In the genomic region with DNA sequence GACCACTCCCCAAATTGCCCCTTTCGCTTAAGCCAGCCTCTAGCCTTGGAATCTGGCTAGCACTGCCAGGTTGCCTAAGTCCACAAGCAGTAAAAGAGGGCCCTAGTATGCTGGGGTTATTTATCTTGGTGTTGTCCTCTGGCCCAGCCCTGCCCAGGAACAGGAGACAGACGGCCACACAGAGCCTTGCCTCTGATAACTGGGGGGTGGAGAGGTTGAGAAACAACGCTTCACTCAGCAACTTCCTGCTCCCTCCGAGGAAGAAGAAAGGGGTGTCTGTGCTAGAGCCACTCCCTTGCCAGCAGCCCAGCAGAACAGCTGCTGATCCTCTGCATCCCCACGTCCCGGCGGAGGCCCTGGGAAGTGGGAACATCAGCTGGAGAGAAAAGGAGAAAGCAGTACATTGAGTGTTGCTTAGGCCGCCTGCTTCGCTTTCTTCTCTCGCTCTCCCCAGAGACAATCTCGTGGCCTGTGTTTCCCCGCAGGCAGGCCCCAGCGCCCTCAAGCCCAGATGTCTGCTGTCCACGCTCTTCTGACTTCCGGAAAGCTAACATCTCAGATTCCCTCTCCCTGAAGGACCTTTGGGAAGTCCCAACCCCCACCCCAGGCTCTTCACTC, we compare ENCODE assay signal across 2 cellular contexts.
TF ChIP-seq lines count a peak whose summit lies in the region.

No MANE protein-coding gene starts in this region.

TF ChIP-seq in endothelial cell of umbilical vein, 7 proteins besides CTCF, POLR2A, EP300 and RAD21:
- TF ChIP-seq JUN (IDR thresholded peaks at IDR 0.05; ENCODE audit: borderline replicate concordance, insufficient read depth, insufficient read length, low read depth) (no peak), GATA2 (IDR thresholded peaks at IDR 0.05; ENCODE audit: insufficient read depth, insufficient read length, low read depth, low read length) (no peak), MYC (IDR thresholded peaks at IDR 0.05; ENCODE audit: low read depth, low read length) (no peak), EZH2 (IDR thresholded peaks at IDR 0.05; ENCODE audit: borderline replicate concordance, low read depth, low read length, severe bottlenecking) (no peak), POLR2AphosphoS5 (IDR thresholded peaks at IDR 0.05; ENCODE audit: insufficient read depth, low read depth, low read length) (no peak), FOS (IDR thresholded peaks at IDR 0.05; ENCODE audit: borderline replicate concordance, insufficient read depth, low read length) (no peak)
- TF ChIP-seq, protein P1, sequence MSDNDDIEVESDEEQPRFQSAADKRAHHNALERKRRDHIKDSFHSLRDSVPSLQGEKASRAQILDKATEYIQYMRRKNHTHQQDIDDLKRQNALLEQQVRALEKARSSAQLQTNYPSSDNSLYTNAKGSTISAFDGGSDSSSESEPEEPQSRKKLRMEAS (IDR thresholded peaks at IDR 0.05; ENCODE audit: insufficient read depth, insufficient read length): no peak

TF ChIP-seq in HEK293T, 16 proteins besides CTCF, POLR2A, EP300 and RAD21:
- TF ChIP-seq TARDBP (IDR thresholded peaks at IDR 0.05) (no peak), SP1 (IDR thresholded peaks at IDR 0.05) (no peak), LEF1 (IDR thresholded peaks at IDR 0.05; ENCODE audit: borderline replicate concordance) (no peak), L3MBTL2 (conservative IDR thresholded peaks at IDR 0.05) (no peak), SUZ12 (IDR thresholded peaks at IDR 0.05) (no peak), NFRKB (IDR thresholded peaks at IDR 0.05) (no peak), FOXM1 (IDR thresholded peaks at IDR 0.05; ENCODE audit: borderline replicate concordance) (no peak), CTBP1 (IDR thresholded peaks at IDR 0.05; ENCODE audit: borderline replicate concordance) (no peak), FOXA1 (IDR thresholded peaks at IDR 0.05) (no peak), ELF4 (IDR thresholded peaks at IDR 0.05) (no peak), FOXK2 (IDR thresholded peaks at IDR 0.05) (no peak), ARNT (IDR thresholded peaks at IDR 0.05) (no peak), ZNF384 (IDR thresholded peaks at IDR 0.05) (no peak), BHLHE40 (IDR thresholded peaks at IDR 0.05; ENCODE audit: borderline replicate concordance) (no peak), HDGF (IDR thresholded peaks at IDR 0.05; ENCODE audit: borderline replicate concordance) (no peak)
- TF ChIP-seq, protein P2, sequence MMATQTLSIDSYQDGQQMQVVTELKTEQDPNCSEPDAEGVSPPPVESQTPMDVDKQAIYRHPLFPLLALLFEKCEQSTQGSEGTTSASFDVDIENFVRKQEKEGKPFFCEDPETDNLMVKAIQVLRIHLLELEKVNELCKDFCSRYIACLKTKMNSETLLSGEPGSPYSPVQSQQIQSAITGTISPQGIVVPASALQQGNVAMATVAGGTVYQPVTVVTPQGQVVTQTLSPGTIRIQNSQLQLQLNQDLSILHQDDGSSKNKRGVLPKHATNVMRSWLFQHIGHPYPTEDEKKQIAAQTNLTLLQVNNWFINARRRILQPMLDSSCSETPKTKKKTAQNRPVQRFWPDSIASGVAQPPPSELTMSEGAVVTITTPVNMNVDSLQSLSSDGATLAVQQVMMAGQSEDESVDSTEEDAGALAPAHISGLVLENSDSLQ (IDR thresholded peaks at IDR 0.05): no peak
